In genomic region chr17:45230787-45231480, GRCh38 we compare ENCODE assay signal across 10 cellular contexts. TPM values are rescaled to one million over a fixed set of nuclear protein-coding genes. Genes with fewer than 3 reads are reported as not detected.
A peak's percentile ranks its signal among the peaks of the same experiment; 100 is the strongest.
DNase-seq lines count a peak whose midpoint lies in the region; ATAC-seq and TF ChIP-seq lines count a peak whose summit lies in the region.
"Had no signal": no experiment of that assay in that cellular context is flagged by ENCODE, and none has a peak within 500 bp of the region (broad histone marks: within the 10 kb centered on the region; RNA-seq: fewer than 3 reads in every experiment).

No MANE protein-coding gene starts in this region.

- peak; percentile 74 for DNase-seq in CD14-positive monocyte (ENCODE audit: low spot score)
- DNase-seq in activated T-helper 1 cell treated with anti-CD3 and anti-CD28 coated beads, Interleukin-12 subunit alpha, Interleukin-12 subunit beta, Interleukin-2, Interleukin-4 antibody, amounts not matched to agents 30 ng/mL and 10 ng/mL and 1 ng/mL, durations not matched to agents 14 hours and 24 hours and 36 hours (ENCODE audit: low spot score) = no peak
- DNase-seq in iris pigment epithelial cell (ENCODE audit: low read depth) = peak; percentile 41
- DNase-seq in left colon = no peak
- DNase-seq in NCI-H510A treated with DMSO at 0.1 percent for 48 hours (lab: John Stamatoyannopoulos, UW) = no peak
- DNase-seq in osteocyte (ENCODE audit: extremely low spot score, unreplicated experiment) = no peak
- DNase-seq in NCI-H187 (lab: John Stamatoyannopoulos, UW) = no peak

- H3K9me3 Mint-ChIP-seq in CD14-positive monocyte (peaks cover 0 to 1% (median 0%) of the 10 kb centered on the region in 7 donors), IgD-negative memory B cell (no peaks in the 10 kb centered on the region), osteocyte (ENCODE audit: unreplicated experiment) (no peaks in the 10 kb centered on the region)
- no peaks in the 10 kb centered on the region for H3K9me3 Mint-ChIP-seq in activated T-helper 1 cell treated with anti-CD3 and anti-CD28 coated beads, Interleukin-12 subunit alpha, Interleukin-12 subunit beta, Interleukin-2, Interleukin-4 antibody, amounts not matched to agents 30 ng/mL and 10 ng/mL and 1 ng/mL, durations not matched to agents 14 hours and 24 hours and 36 hours

- peaks cover 66 to 75% of the 10 kb centered on the region in 2 donors for H3K36me3 Mint-ChIP-seq in CD14-positive monocyte
- H3K36me3 Mint-ChIP-seq in IgD-negative memory B cell = peaks cover 3% of the 10 kb centered on the region
- H3K36me3 Mint-ChIP-seq in activated T-helper 1 cell treated with anti-CD3 and anti-CD28 coated beads, Interleukin-12 subunit alpha, Interleukin-12 subunit beta, Interleukin-2, Interleukin-4 antibody, amounts not matched to agents 30 ng/mL and 10 ng/mL and 1 ng/mL, durations not matched to agents 14 hours and 24 hours and 36 hours (ENCODE audit: low read depth) = peaks cover 30% of the 10 kb centered on the region
- no peaks in the 10 kb centered on the region for H3K36me3 Mint-ChIP-seq in osteocyte (ENCODE audit: unreplicated experiment)

- intact Hi-C loops in CD14-positive monocyte (cut with micrococcal nuclease) = no loop called here
- intact Hi-C loops in activated T-helper 1 cell treated with anti-CD3 and anti-CD28 coated beads, Interleukin-12 subunit alpha, Interleukin-12 subunit beta, Interleukin-2, Interleukin-4 antibody, amounts not matched to agents 30 ng/mL and 10 ng/mL and 1 ng/mL, durations not matched to agents 14 hours and 24 hours and 36 hours (cut with micrococcal nuclease) = no loop called here
- intact Hi-C loops in left colon (cut with DNase I, micrococcal nuclease) = no loop called here

- H3K4me3 Mint-ChIP-seq in CD14-positive monocyte = peak overlapping the region in 1 of 2 donors; percentile 65
- H3K4me3 Mint-ChIP-seq in IgD-negative memory B cell = peak overlapping the region in 3 of 4 donors; percentile 9 to 100 (median 65)
- H3K4me3 Mint-ChIP-seq in activated T-helper 1 cell treated with anti-CD3 and anti-CD28 coated beads, Interleukin-12 subunit alpha, Interleukin-12 subunit beta, Interleukin-2, Interleukin-4 antibody, amounts not matched to agents 30 ng/mL and 10 ng/mL and 1 ng/mL, durations not matched to agents 14 hours and 24 hours and 36 hours = peak overlapping the region; percentile 99
- H3K4me3 Mint-ChIP-seq in osteocyte (ENCODE audit: unreplicated experiment) = no peak overlapping the region

- no peak for ATAC-seq in left colon

- peak overlapping the region; percentile 98 to 100 (median 100) for H3K27ac Mint-ChIP-seq in CD14-positive monocyte
- H3K27ac Mint-ChIP-seq in IgD-negative memory B cell = peak overlapping the region; percentile 99 to 100 (median 100)
- H3K27ac Mint-ChIP-seq in activated T-helper 1 cell treated with anti-CD3 and anti-CD28 coated beads, Interleukin-12 subunit alpha, Interleukin-12 subunit beta, Interleukin-2, Interleukin-4 antibody, amounts not matched to agents 30 ng/mL and 10 ng/mL and 1 ng/mL, durations not matched to agents 14 hours and 24 hours and 36 hours = peak overlapping the region; percentile 97
- H3K27ac Mint-ChIP-seq in osteocyte (ENCODE audit: unreplicated experiment) = no peak overlapping the region

- TF ChIP-seq CTCF in CD14-positive monocyte (IDR thresholded peaks at IDR 0.05) (no peak), osteocyte (IDR thresholded peaks at IDR 0.05) (no peak)

- H3K27me3 Mint-ChIP-seq in CD14-positive monocyte (ENCODE audit: low read depth in 3 of 3) = peaks cover 0 to 4% (median 3%) of the 10 kb centered on the region in 3 donors
- H3K27me3 Mint-ChIP-seq in IgD-negative memory B cell = no peaks in the 10 kb centered on the region
- H3K27me3 Mint-ChIP-seq in activated T-helper 1 cell treated with anti-CD3 and anti-CD28 coated beads, Interleukin-12 subunit alpha, Interleukin-12 subunit beta, Interleukin-2, Interleukin-4 antibody, amounts not matched to agents 30 ng/mL and 10 ng/mL and 1 ng/mL, durations not matched to agents 14 hours and 24 hours and 36 hours (ENCODE audit: insufficient read depth) = no peaks in the 10 kb centered on the region
- H3K27me3 Mint-ChIP-seq in osteocyte (ENCODE audit: unreplicated experiment) = no peaks in the 10 kb centered on the region

- peaks cover 96% of the 10 kb centered on the region for H3K4me1 Mint-ChIP-seq in CD14-positive monocyte
- H3K4me1 Mint-ChIP-seq in IgD-negative memory B cell = peaks cover 38 to 68% (median 55%) of the 10 kb centered on the region in 3 donors
- H3K4me1 Mint-ChIP-seq in activated T-helper 1 cell treated with anti-CD3 and anti-CD28 coated beads, Interleukin-12 subunit alpha, Interleukin-12 subunit beta, Interleukin-2, Interleukin-4 antibody, amounts not matched to agents 30 ng/mL and 10 ng/mL and 1 ng/mL, durations not matched to agents 14 hours and 24 hours and 36 hours (ENCODE audit: low read depth) = peaks cover 92% of the 10 kb centered on the region
- peaks cover 34% of the 10 kb centered on the region for H3K4me1 Mint-ChIP-seq in osteocyte (ENCODE audit: unreplicated experiment)

RNA-seq across cellular contexts. Expression of gene FMNL1, which starts 9.2 kb away (rescaled TPM):
- polyA plus RNA-seq in CD14-positive monocyte (10 to 100 TPM; 23.8 to 24.8 TPM), IgD-negative memory B cell (36.5 TPM)
- total RNA-seq in activated T-helper 1 cell treated with anti-CD3 and anti-CD28 coated beads, Interleukin-12 subunit alpha, Interleukin-12 subunit beta, Interleukin-2, Interleukin-4 antibody, amounts not matched to agents 30 ng/mL and 10 ng/mL and 1 ng/mL, durations not matched to agents 14 hours and 24 hours and 36 hours = 363 and 374 TPM in 2 replicates
- total RNA-seq in left colon (10 to 100 TPM in 1 of 2 donors, 1 to 10 TPM in 1; 5.4 to 12.2 TPM), osteocyte (2.0 and 2.8 TPM in 2 replicates)

RNA-seq across cellular contexts. Expression of gene SPATA32, which starts 31.0 kb away (rescaled TPM):
- not detected for polyA plus RNA-seq in CD14-positive monocyte
- 0.34 TPM for polyA plus RNA-seq in IgD-negative memory B cell
- 0.44 and 0.56 TPM in 2 replicates for total RNA-seq in activated T-helper 1 cell treated with anti-CD3 and anti-CD28 coated beads, Interleukin-12 subunit alpha, Interleukin-12 subunit beta, Interleukin-2, Interleukin-4 antibody, amounts not matched to agents 30 ng/mL and 10 ng/mL and 1 ng/mL, durations not matched to agents 14 hours and 24 hours and 36 hours
- total RNA-seq in left colon = not detected
- 0.18 TPM in 1 of 2 replicates, not detected in the other for total RNA-seq in osteocyte
- total RNA-seq: ascending aorta, lung microvascular endothelial cell had no signal

Comparison
In these comparisons a context has a peak if more than half of its experiments do, and no peak if none do; other contexts are left out.
1. DNase-seq: peak in CD14-positive monocyte (single experiment) and iris pigment epithelial cell (single experiment); none in activated T-helper 1 cell treated with anti-CD3 and anti-CD28 coated beads, Interleukin-12 subunit alpha, Interleukin-12 subunit beta, Interleukin-2, Interleukin-4 antibody, amounts not matched to agents 30 ng/mL and 10 ng/mL and 1 ng/mL, durations not matched to agents 14 hours and 24 hours and 36 hours (single experiment), left colon (0 of 2), NCI-H510A treated with DMSO at 0.1 percent for 48 hours (single experiment), osteocyte (single experiment) and NCI-H187 (0 of 2).
2. RNA of gene FMNL1, which starts 9.2 kb away (total RNA-seq): 363 to 374 TPM in activated T-helper 1 cell treated with anti-CD3 and anti-CD28 coated beads, Interleukin-12 subunit alpha, Interleukin-12 subunit beta, Interleukin-2, Interleukin-4 antibody, amounts not matched to agents 30 ng/mL and 10 ng/mL and 1 ng/mL, durations not matched to agents 14 hours and 24 hours and 36 hours; 5.4 to 12.2 TPM in left colon and 2.0 to 2.8 TPM in osteocyte; every median in the first group is over 10 times any median in the second.